In the genomic region with DNA sequence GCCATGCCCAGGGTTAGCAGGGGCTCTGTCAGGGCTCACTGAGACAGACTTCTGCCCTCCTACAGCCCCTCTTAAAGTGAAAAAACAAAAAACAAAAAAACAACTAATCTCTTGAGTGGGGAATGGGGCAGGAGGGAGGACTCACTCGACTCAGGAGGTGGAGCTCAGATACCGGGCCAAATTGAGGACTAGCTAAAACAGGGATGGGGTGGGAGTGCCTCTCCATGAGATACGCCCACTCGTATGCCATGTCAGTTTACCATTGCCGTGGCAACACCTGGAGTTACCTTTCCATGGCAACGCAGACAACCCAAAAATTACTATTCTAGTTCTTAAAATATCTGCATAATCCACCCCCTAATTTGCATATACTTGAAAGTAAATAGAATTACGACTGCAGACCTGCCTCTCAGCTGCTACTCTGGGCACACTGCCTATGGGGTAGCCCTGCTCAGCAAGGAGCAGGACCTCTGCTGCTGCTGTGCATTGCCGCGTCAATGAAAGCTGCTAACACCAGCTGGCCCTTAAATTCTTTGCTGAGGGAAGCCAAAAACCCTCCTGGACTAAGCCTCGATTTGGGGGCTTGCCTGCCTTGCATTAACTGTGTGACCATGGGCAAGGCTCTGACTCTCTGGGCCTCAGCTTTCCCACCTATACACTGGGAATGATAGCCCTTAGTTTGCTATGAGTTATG, we compare ENCODE assay signal across 1 cellular context.
TF ChIP-seq lines count a peak whose summit lies in the region.

No MANE protein-coding gene starts in this region.

TF ChIP-seq in GM23338, 12 proteins besides CTCF, POLR2A, EP300 and RAD21 (continued from another document):
- TF ChIP-seq ZNF462 (CRISPR knock-in tag; IDR thresholded peaks at IDR 0.05), result no peak
- no peak for TF ChIP-seq JUNB (IDR thresholded peaks at IDR 0.05; ENCODE audit: unreplicated experiment)
- no peak for TF ChIP-seq ZNF331 (CRISPR knock-in tag; IDR thresholded peaks at IDR 0.05; ENCODE audit: low read depth)
- TF ChIP-seq ZNF114 (CRISPR knock-in tag; IDR thresholded peaks at IDR 0.05), result no peak
- no peak for TF ChIP-seq CREB1 (CRISPR knock-in tag; IDR thresholded peaks at IDR 0.05; ENCODE audit: low read depth)
- no peak for TF ChIP-seq NANOG (IDR thresholded peaks at IDR 0.05; ENCODE audit: borderline replicate concordance)
